Comparison of ENCODE assay signal across 12 cellular contexts in genomic region chr2:127400897-127401756, GRCh38. TPM values are rescaled to one million over a fixed set of nuclear protein-coding genes. Genes with fewer than 3 reads are reported as not detected.
DNase-seq lines count a peak whose midpoint lies in the region; ATAC-seq, FAIRE-seq and TF ChIP-seq lines count a peak whose summit lies in the region.
"Had no signal": no experiment of that assay in that cellular context is flagged by ENCODE, and none has a peak within 500 bp of the region (broad histone marks: within the 10 kb centered on the region; RNA-seq: fewer than 3 reads in every experiment).

No MANE protein-coding gene starts in this region.

- CTCF ChIA-PET in A673 (lab: Charles Lee) = no interaction called here

- H3K4me1 Mint-ChIP-seq in natural killer cell treated with Interleukin-12 subunit alpha and Interleukin-12 subunit beta and Interleukin-15 and Interleukin-18, amount 100 ng/mL, for 72 hours (ENCODE audit: low read depth in 2 of 2) = peaks cover 8 to 11% of the 10 kb centered on the region in 2 donors
- H3K4me1 Mint-ChIP-seq in natural killer cell = no peaks in the 10 kb centered on the region

- H3K36me3 ChIP-seq in lung (ENCODE audit: control insufficient read depth in 2 of 2, insufficient read depth in 2 of 2, low read length in 2 of 2) (no peaks in the 10 kb centered on the region), A673 (ENCODE audit: insufficient read depth, low read length, poor library complexity, severe bottlenecking) (no peaks in the 10 kb centered on the region), esophagus squamous epithelium (no peaks in the 10 kb centered on the region)
- H3K36me3 ChIP-seq: SJSA1 had no signal

- intact Hi-C loops in natural killer cell (cut with micrococcal nuclease) (loop anchor here (10.0 kb wide), 1 partner anchor 316 kb away; no protein-coding TSS in a partner anchor), A673 (cut with micrococcal nuclease; ENCODE audit: unreplicated experiment) (no loop called here), esophagus squamous epithelium (cut with DNase I) (no loop called here)

- no peak for TF ChIP-seq POLR2A in esophagus squamous epithelium (IDR thresholded peaks at IDR 0.05)

- no peak overlapping the region for H3K27ac Mint-ChIP-seq in natural killer cell treated with Interleukin-12 subunit alpha and Interleukin-12 subunit beta and Interleukin-15 and Interleukin-18, amount 100 ng/mL, for 72 hours
- no peak overlapping the region for H3K27ac Mint-ChIP-seq in natural killer cell

- H3K27ac ChIP-seq in lung (ENCODE audit: low read depth in 1 of 2, low read length in 1 of 2) = peak overlapping the region in 1 of 2 donors; percentile 15
- no peak overlapping the region for H3K27ac ChIP-seq in A673 (ENCODE audit: low read depth, low read length, poor library complexity, severe bottlenecking)
- peak overlapping the region in 1 of 4 donors; percentile 7 for H3K27ac ChIP-seq in esophagus squamous epithelium
- H3K27ac ChIP-seq: SJSA1 had no signal

- in situ Hi-C loops in astrocyte of the spinal cord (cut with HindIII; ENCODE audit: low sequenced_read_pairs) = no loop called here

- peak; percentile 20 for FAIRE-seq in urothelium cell line (lab: Jason Lieb, UNC)

- H3K4me1 ChIP-seq in lung (ENCODE audit: control insufficient read depth in 2 of 2, insufficient read depth in 2 of 2, low read length in 2 of 2) (peaks cover 0 to 9% of the 10 kb centered on the region in 2 donors), A673 (ENCODE audit: insufficient read depth, low read length, poor library complexity, severe bottlenecking) (peaks cover 4% of the 10 kb centered on the region), esophagus squamous epithelium (peaks cover 16 to 54% (median 27%) of the 10 kb centered on the region in 3 donors)

- POLR2A ChIA-PET in A673 (lab: Charles Lee; ENCODE audit: low non-redundant PET) = no interaction called here

- H3K9me3 ChIP-seq in lung (ENCODE audit: control insufficient read depth in 2 of 2, insufficient read depth in 1 of 2, low read length in 1 of 2) (no peaks in the 10 kb centered on the region), A673 (ENCODE audit: low read depth, low read length, poor library complexity, severe bottlenecking) (no peaks in the 10 kb centered on the region), esophagus squamous epithelium (no peaks in the 10 kb centered on the region)
- H3K9me3 ChIP-seq: SJSA1 had no signal

- H3K4me3 Mint-ChIP-seq in natural killer cell treated with Interleukin-12 subunit alpha and Interleukin-12 subunit beta and Interleukin-15 and Interleukin-18, amount 100 ng/mL, for 72 hours = no peak overlapping the region
- no peak overlapping the region for H3K4me3 Mint-ChIP-seq in natural killer cell
- H3K4me3 Mint-ChIP-seq: CD4-positive, CD25-positive, alpha-beta regulatory T cell had no signal

- no peaks in the 10 kb centered on the region for H3K36me3 Mint-ChIP-seq in natural killer cell treated with Interleukin-12 subunit alpha and Interleukin-12 subunit beta and Interleukin-15 and Interleukin-18, amount 100 ng/mL, for 72 hours
- no peaks in the 10 kb centered on the region for H3K36me3 Mint-ChIP-seq in natural killer cell
- H3K36me3 Mint-ChIP-seq: CD4-positive, CD25-positive, alpha-beta regulatory T cell had no signal

- no TSS peak for BruUV-seq in A673 (replicated peaks; lab: Mats Ljungman, UMichigan)

- H3K27me3 ChIP-seq in lung (ENCODE audit: control insufficient read depth, insufficient read depth) (no peaks in the 10 kb centered on the region), A673 (replicated peaks; ENCODE audit: insufficient read depth, low read depth, low read length, poor library complexity) (no peaks in the 10 kb centered on the region), esophagus squamous epithelium (no peaks in the 10 kb centered on the region)
- H3K27me3 ChIP-seq: SJSA1 had no signal

- peak; percentile 62 for DNase-seq in natural killer cell treated with Interleukin-12 subunit alpha and Interleukin-12 subunit beta and Interleukin-15 and Interleukin-18, amount 100 ng/mL, for 72 hours (ENCODE audit: low spot score)
- DNase-seq in natural killer cell (no peak), astrocyte of the spinal cord (ENCODE audit: low read depth, low spot score) (peak; percentile 47), lung (ENCODE audit: low spot score) (no peak), urothelium cell line (ENCODE audit: low spot score) (peak; percentile 85), A673 (ENCODE audit: low spot score) (no peak), NCI-H1417 (lab: John Stamatoyannopoulos, UW) (no peak), esophagus squamous epithelium (lab: John Stamatoyannopoulos, UW) (no peak)
- DNase-seq: CD4-positive, CD25-positive, alpha-beta regulatory T cell; effector CD8-positive, alpha-beta T cell; stimulated activated CD4-positive, alpha-beta T cell treated with anti-CD3 and anti-CD28 coated beads, Interleukin-4, amount 100 ng/mL, for 4 hours had no signal

- TF ChIP-seq CTCF in natural killer cell (IDR thresholded peaks at IDR 0.05) (no peak), astrocyte of the spinal cord (IDR thresholded peaks at IDR 0.05; ENCODE audit: low read depth, low read length) (no peak), lung (IDR thresholded peaks at IDR 0.05; ENCODE audit: control extremely low read depth, extremely low read depth) (no peak), A673 (conservative IDR thresholded peaks at IDR 0.05; ENCODE audit: low read depth, low read length) (no peak), esophagus squamous epithelium (IDR thresholded peaks at IDR 0.05) (no peak)

- peak in 1 of 2 donors; percentile 13 for ATAC-seq in natural killer cell treated with Interleukin-12 subunit alpha and Interleukin-12 subunit beta and Interleukin-15 and Interleukin-18, amount 100 ng/mL, for 72 hours
- ATAC-seq in natural killer cell (no peak), lung (ENCODE audit: insufficient read depth, low FRiP score) (peak; percentile 31)

- WGBS in lung, 2 donors = 71 to 80% methylated on average over 35 to 39 of the region's 39 CpGs
- WGBS in esophagus squamous epithelium, 2 donors = 42 to 63% methylated on average over 3 to 26 of the region's 39 CpGs

- H3K9me3 Mint-ChIP-seq in natural killer cell treated with Interleukin-12 subunit alpha and Interleukin-12 subunit beta and Interleukin-15 and Interleukin-18, amount 100 ng/mL, for 72 hours = no peaks in the 10 kb centered on the region
- H3K9me3 Mint-ChIP-seq in natural killer cell = no peaks in the 10 kb centered on the region

- H3K4me3 ChIP-seq in astrocyte of the spinal cord (ENCODE audit: low read depth, low read length) = no peak overlapping the region
- H3K4me3 ChIP-seq in lung = no peak overlapping the region
- no peak overlapping the region for H3K4me3 ChIP-seq in A673 (ENCODE audit: low read depth, low read length, poor library complexity, severe bottlenecking)
- H3K4me3 ChIP-seq in esophagus squamous epithelium = peak overlapping the region in 2 of 4 donors; percentile 8 to 42
- H3K4me3 ChIP-seq: SJSA1 had no signal

- peaks cover 0 to 4% of the 10 kb centered on the region in 2 donors for H3K27me3 Mint-ChIP-seq in natural killer cell treated with Interleukin-12 subunit alpha and Interleukin-12 subunit beta and Interleukin-15 and Interleukin-18, amount 100 ng/mL, for 72 hours
- peaks cover 0 to 6% of the 10 kb centered on the region in 2 donors for H3K27me3 Mint-ChIP-seq in natural killer cell (ENCODE audit: low read depth in 2 of 2)
- H3K27me3 Mint-ChIP-seq: CD4-positive, CD25-positive, alpha-beta regulatory T cell had no signal

RNA-seq across cellular contexts. Expression of gene MAP3K2, which starts 13.4 kb away (rescaled TPM):
- total RNA-seq in natural killer cell treated with Interleukin-12 subunit alpha and Interleukin-12 subunit beta and Interleukin-15 and Interleukin-18, amount 100 ng/mL, for 72 hours = 10 to 100 TPM; 59.0 to 64.6 TPM
- total RNA-seq in natural killer cell (100 to 1,000 TPM in 2 of 3 donors, 10 to 100 TPM in 1; 99.4 to 109 (median 106) TPM), lung (10 to 100 TPM; 50.1 to 81.0 TPM), A673 (2021) (54.8 and 55.1 TPM in 2 replicates), esophagus squamous epithelium (10 to 100 TPM; 29.4 to 37.4 (median 31.3) TPM)
- 10 to 100 TPM in 1 of 2 donors, 1 to 10 TPM in 1; 8.1 to 11.6 TPM for polyA plus RNA-seq in lung

RNA-seq across cellular contexts. Expression of gene PROC, which starts 17.1 kb away (rescaled TPM):
- not detected for total RNA-seq in natural killer cell treated with Interleukin-12 subunit alpha and Interleukin-12 subunit beta and Interleukin-15 and Interleukin-18, amount 100 ng/mL, for 72 hours
- total RNA-seq in natural killer cell (not detected), lung (under 1 TPM in 1 of 2 donors, not detected in 1; 0.37 TPM), A673 (2021) (0.37 TPM in 1 of 2 replicates, not detected in the other), esophagus squamous epithelium (1 to 10 TPM in 1 of 4 donors, not detected in 3; 2.1 TPM)
- polyA plus RNA-seq in lung = under 1 TPM; 0.10 to 0.22 TPM
- total RNA-seq: CD4-positive, CD25-positive, alpha-beta regulatory T cell had no signal

Comparison
In these comparisons a context has a peak if more than half of its experiments do, and no peak if none do; other contexts are left out.
1. DNase-seq: peak in natural killer cell treated with Interleukin-12 subunit alpha and Interleukin-12 subunit beta and Interleukin-15 and Interleukin-18, amount 100 ng/mL, for 72 hours (single experiment), astrocyte of the spinal cord (single experiment) and urothelium cell line (single experiment); none in natural killer cell (single experiment), lung (single experiment), A673 (single experiment), NCI-H1417 (0 of 3) and esophagus squamous epithelium (single experiment).